1 cellular context compared by ENCODE assay signal in the genomic region with DNA sequence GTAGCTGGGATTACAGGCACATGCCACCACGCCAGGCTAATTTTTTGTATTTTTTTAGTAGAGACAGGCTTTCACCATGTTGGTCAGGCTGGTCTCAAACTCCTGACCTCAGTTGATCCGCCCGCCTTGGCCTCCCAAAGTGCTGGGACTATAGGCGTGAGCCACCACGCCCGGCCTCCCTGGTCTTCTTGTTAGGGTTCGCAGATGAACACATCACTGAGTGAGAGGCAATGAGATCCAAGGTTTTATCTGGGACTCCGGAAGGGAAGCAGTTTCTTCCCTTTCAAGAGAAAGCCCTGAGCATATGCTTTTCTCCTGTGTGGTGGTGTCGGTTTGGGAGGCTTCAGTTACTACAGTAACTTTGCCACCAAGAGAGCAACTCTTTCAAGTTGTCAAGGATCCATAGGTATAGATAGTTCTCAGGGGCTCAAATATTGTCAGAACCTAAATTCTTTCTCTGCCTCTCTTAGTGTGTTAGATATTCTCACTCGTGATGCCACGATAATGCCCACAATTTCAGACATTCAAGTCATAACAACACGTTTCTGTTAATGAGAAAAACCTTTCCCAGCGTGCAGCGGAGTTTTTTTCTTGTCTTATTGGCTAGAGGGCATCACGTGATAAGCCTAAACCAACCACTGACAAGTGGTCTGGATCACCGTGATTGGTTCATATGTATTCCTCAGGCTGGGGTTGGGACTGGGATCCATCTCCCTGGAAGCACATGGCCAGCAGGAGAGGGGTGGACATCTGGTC.
A peak's percentile ranks its signal among the peaks of the same experiment; 100 is the strongest.
TF ChIP-seq lines count a peak whose summit lies in the region.

No MANE protein-coding gene starts in this region.

TF ChIP-seq in K562, 482 proteins besides CTCF, POLR2A, EP300 and RAD21 (continues in another document):
- TF ChIP-seq NFE2 (IDR thresholded peaks at IDR 0.05; ENCODE audit: low read depth) (no peak), ZNF668 (CRISPR knock-in tag; IDR thresholded peaks at IDR 0.05) (no peak), ZNF184 (CRISPR knock-in tag; IDR thresholded peaks at IDR 0.05) (no peak), ZNF778 (CRISPR knock-in tag; IDR thresholded peaks at IDR 0.05) (no peak), NFYB (IDR thresholded peaks at IDR 0.05; ENCODE audit: extremely low read depth, insufficient read length) (peak; percentile 74), MAFF (IDR thresholded peaks at IDR 0.05; ENCODE audit: low read length) (no peak), NR2C1 (IDR thresholded peaks at IDR 0.05) (no peak), NR2C1 (tag; IDR thresholded peaks at IDR 0.05) (no peak), EZH2 (IDR thresholded peaks at IDR 0.05; ENCODE audit: borderline replicate concordance, low read depth, low read length) (no peak), PPARD (CRISPR knock-in tag; IDR thresholded peaks at IDR 0.05) (no peak), TOE1 (IDR thresholded peaks at IDR 0.05; ENCODE audit: borderline replicate concordance) (peak; percentile 84), TOE1 (CRISPR knock-in tag; IDR thresholded peaks at IDR 0.05; ENCODE audit: borderline replicate concordance, low read depth) (no peak), TARDBP (IDR thresholded peaks at IDR 0.05) (no peak), POLR2AphosphoS5 (IDR thresholded peaks at IDR 0.05; ENCODE audit: control insufficient read depth, insufficient read depth, low read depth, low read length) (no peak), KAT2B (IDR thresholded peaks at IDR 0.05; ENCODE audit: low read depth, low read length) (no peak), BHLHE40 (IDR thresholded peaks at IDR 0.05; ENCODE audit: low read length) (no peak), SRF (CRISPR knock-in tag; IDR thresholded peaks at IDR 0.05) (no peak), GTF2E2 (tag; IDR thresholded peaks at IDR 0.05) (no peak), FOXK1 (CRISPR knock-in tag; IDR thresholded peaks at IDR 0.05; ENCODE audit: borderline replicate concordance) (no peak), PHB2 (IDR thresholded peaks at IDR 0.05; ENCODE audit: low read depth) (no peak), KLF10 (CRISPR knock-in tag; IDR thresholded peaks at IDR 0.05) (no peak), ZNF431 (CRISPR knock-in tag; IDR thresholded peaks at IDR 0.05) (no peak), ZNF12 (CRISPR knock-in tag; IDR thresholded peaks at IDR 0.05) (no peak), RBM17 (IDR thresholded peaks at IDR 0.05; ENCODE audit: borderline replicate concordance, low read depth, low read length) (no peak), ZFP36 (IDR thresholded peaks at IDR 0.05; ENCODE audit: low read depth, low read length, partially characterized antibody) (no peak), PRMT5 (CRISPR knock-in tag; IDR thresholded peaks at IDR 0.05) (no peak), CAMTA2 (CRISPR knock-in tag; conservative IDR thresholded peaks at IDR 0.05) (no peak), DMBX1 (CRISPR knock-in tag; IDR thresholded peaks at IDR 0.05; ENCODE audit: borderline replicate concordance) (no peak), SMARCE1 (IDR thresholded peaks at IDR 0.05) (no peak), HNRNPUL1 (IDR thresholded peaks at IDR 0.05; ENCODE audit: low read length) (no peak), MAFK (IDR thresholded peaks at IDR 0.05; ENCODE audit: low read length) (no peak), RAD51 (IDR thresholded peaks at IDR 0.05; ENCODE audit: borderline replicate concordance, low read depth) (peak; percentile 78)
- TF ChIP-seq, protein P1, sequence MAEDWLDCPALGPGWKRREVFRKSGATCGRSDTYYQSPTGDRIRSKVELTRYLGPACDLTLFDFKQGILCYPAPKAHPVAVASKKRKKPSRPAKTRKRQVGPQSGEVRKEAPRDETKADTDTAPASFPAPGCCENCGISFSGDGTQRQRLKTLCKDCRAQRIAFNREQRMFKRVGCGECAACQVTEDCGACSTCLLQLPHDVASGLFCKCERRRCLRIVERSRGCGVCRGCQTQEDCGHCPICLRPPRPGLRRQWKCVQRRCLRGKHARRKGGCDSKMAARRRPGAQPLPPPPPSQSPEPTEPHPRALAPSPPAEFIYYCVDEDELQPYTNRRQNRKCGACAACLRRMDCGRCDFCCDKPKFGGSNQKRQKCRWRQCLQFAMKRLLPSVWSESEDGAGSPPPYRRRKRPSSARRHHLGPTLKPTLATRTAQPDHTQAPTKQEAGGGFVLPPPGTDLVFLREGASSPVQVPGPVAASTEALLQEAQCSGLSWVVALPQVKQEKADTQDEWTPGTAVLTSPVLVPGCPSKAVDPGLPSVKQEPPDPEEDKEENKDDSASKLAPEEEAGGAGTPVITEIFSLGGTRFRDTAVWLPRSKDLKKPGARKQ (CRISPR knock-in tag; IDR thresholded peaks at IDR 0.05), result no peak
- TF ChIP-seq, protein P2, sequence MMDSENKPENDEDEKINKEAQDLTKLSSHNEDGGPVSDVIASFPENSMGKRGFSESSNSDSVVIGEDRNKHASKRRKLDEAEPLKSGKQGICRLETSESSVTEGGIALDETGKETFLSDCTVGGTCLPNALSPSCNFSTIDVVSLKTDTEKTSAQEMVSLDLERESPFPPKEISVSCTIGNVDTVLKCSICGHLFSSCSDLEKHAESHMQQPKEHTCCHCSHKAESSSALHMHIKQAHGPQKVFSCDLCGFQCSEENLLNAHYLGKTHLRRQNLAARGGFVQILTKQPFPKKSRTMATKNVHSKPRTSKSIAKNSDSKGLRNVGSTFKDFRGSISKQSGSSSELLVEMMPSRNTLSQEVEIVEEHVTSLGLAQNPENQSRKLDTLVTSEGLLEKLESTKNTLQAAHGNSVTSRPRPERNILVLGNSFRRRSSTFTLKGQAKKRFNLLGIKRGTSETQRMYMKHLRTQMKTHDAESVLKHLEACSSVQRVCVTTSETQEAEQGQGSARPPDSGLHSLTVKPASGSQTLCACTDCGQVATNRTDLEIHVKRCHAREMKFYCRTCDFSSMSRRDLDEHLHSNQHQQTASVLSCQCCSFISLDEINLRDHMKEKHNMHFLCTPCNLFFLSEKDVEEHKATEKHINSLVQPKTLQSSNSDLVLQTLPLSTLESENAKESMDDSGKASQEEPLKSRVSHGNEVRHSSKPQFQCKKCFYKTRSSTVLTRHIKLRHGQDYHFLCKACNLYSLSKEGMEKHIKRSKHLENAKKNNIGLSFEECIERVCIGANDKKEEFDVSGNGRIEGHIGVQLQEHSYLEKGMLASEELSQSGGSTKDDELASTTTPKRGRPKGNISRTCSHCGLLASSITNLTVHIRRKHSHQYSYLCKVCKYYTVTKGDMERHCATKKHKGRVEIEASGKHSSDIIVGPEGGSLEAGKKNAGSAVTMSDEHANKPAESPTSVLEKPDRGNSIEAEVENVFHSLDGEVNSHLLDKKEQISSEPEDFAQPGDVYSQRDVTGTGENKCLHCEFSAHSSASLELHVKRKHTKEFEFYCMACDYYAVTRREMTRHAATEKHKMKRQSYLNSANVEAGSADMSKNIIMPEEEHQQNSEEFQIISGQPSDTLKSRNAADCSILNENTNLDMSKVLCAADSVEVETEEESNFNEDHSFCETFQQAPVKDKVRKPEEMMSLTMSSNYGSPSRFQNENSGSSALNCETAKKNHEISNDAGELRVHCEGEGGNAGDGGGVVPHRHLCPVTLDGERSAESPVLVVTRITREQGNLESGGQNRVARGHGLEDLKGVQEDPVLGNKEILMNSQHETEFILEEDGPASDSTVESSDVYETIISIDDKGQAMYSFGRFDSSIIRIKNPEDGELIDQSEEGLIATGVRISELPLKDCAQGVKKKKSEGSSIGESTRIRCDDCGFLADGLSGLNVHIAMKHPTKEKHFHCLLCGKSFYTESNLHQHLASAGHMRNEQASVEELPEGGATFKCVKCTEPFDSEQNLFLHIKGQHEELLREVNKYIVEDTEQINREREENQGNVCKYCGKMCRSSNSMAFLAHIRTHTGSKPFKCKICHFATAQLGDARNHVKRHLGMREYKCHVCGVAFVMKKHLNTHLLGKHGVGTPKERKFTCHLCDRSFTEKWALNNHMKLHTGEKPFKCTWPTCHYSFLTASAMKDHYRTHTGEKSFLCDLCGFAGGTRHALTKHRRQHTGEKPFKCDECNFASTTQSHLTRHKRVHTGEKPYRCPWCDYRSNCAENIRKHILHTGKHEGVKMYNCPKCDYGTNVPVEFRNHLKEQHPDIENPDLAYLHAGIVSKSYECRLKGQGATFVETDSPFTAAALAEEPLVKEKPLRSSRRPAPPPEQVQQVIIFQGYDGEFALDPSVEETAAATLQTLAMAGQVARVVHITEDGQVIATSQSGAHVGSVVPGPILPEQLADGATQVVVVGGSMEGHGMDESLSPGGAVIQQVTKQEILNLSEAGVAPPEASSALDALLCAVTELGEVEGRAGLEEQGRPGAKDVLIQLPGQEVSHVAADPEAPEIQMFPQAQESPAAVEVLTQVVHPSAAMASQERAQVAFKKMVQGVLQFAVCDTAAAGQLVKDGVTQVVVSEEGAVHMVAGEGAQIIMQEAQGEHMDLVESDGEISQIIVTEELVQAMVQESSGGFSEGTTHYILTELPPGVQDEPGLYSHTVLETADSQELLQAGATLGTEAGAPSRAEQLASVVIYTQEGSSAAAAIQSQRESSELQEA (IDR thresholded peaks at IDR 0.05; ENCODE audit: low read depth), result no peak
- TF ChIP-seq, protein P3, sequence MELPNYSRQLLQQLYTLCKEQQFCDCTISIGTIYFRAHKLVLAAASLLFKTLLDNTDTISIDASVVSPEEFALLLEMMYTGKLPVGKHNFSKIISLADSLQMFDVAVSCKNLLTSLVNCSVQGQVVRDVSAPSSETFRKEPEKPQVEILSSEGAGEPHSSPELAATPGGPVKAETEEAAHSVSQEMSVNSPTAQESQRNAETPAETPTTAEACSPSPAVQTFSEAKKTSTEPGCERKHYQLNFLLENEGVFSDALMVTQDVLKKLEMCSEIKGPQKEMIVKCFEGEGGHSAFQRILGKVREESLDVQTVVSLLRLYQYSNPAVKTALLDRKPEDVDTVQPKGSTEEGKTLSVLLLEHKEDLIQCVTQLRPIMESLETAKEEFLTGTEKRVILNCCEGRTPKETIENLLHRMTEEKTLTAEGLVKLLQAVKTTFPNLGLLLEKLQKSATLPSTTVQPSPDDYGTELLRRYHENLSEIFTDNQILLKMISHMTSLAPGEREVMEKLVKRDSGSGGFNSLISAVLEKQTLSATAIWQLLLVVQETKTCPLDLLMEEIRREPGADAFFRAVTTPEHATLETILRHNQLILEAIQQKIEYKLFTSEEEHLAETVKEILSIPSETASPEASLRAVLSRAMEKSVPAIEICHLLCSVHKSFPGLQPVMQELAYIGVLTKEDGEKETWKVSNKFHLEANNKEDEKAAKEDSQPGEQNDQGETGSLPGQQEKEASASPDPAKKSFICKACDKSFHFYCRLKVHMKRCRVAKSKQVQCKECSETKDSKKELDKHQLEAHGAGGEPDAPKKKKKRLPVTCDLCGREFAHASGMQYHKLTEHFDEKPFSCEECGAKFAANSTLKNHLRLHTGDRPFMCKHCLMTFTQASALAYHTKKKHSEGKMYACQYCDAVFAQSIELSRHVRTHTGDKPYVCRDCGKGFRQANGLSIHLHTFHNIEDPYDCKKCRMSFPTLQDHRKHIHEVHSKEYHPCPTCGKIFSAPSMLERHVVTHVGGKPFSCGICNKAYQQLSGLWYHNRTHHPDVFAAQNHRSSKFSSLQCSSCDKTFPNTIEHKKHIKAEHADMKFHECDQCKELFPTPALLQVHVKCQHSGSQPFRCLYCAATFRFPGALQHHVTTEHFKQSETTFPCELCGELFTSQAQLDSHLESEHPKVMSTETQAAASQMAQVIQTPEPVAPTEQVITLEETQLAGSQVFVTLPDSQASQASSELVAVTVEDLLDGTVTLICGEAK (IDR thresholded peaks at IDR 0.05), result no peak
- TF ChIP-seq, protein P3 (CRISPR knock-in tag; IDR thresholded peaks at IDR 0.05), result no peak
- TF ChIP-seq, protein P4, sequence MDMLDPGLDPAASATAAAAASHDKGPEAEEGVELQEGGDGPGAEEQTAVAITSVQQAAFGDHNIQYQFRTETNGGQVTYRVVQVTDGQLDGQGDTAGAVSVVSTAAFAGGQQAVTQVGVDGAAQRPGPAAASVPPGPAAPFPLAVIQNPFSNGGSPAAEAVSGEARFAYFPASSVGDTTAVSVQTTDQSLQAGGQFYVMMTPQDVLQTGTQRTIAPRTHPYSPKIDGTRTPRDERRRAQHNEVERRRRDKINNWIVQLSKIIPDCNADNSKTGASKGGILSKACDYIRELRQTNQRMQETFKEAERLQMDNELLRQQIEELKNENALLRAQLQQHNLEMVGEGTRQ (CRISPR knock-in tag; IDR thresholded peaks at IDR 0.05), result peak; percentile 88
- TF ChIP-seq, protein P5, sequence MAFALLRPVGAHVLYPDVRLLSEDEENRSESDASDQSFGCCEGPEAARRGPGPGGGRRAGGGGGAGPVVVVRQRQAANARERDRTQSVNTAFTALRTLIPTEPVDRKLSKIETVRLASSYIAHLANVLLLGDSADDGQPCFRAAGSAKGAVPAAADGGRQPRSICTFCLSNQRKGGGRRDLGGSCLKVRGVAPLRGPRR (CRISPR knock-in tag; IDR thresholded peaks at IDR 0.05), result no peak
- TF ChIP-seq, protein P6, sequence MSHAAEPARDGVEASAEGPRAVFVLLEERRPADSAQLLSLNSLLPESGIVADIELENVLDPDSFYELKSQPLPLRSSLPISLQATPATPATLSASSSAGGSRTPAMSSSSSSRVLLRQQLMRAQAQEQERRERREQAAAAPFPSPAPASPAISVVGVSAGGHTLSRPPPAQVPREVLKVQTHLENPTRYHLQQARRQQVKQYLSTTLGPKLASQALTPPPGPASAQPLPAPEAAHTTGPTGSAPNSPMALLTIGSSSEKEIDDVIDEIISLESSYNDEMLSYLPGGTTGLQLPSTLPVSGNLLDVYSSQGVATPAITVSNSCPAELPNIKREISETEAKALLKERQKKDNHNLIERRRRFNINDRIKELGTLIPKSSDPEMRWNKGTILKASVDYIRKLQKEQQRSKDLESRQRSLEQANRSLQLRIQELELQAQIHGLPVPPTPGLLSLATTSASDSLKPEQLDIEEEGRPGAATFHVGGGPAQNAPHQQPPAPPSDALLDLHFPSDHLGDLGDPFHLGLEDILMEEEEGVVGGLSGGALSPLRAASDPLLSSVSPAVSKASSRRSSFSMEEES (CRISPR knock-in tag; IDR thresholded peaks at IDR 0.05), result peak; percentile 66
